10 cellular contexts compared by ENCODE assay signal in the genomic region with DNA sequence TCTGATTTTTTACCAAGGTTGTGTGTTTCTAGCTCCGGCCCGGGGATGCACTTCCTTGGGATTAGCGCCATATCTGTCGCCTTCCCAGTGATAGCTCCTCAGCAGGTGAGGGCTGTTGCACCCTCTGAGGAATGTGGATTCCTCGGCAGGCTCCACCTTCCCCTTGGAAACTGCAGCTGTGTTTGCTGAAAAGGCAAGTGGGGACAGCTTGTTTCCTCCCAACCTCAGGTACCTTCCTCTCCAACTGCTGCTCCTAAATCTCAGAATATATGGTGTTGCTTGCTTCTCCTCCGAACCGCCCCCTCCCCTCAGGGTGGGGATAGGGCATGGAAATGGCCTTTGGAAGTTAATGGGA. TPM values are rescaled to one million over a fixed set of nuclear protein-coding genes. Genes with fewer than 3 reads are reported as not detected.
A peak's percentile ranks its signal among the peaks of the same experiment; 100 is the strongest.
DNase-seq lines count a peak whose midpoint lies in the region; ATAC-seq, FAIRE-seq and TF ChIP-seq lines count a peak whose summit lies in the region.
"Had no signal": no experiment of that assay in that cellular context is flagged by ENCODE, and none has a peak within 500 bp of the region (broad histone marks: within the 10 kb centered on the region; RNA-seq: fewer than 3 reads in every experiment).

No MANE protein-coding gene starts in this region.

- TF ChIP-seq EP300 in stomach (IDR thresholded peaks at IDR 0.05), result no peak

- H3K4me1 ChIP-seq in stomach (peaks cover 9 to 27% (median 20%) of the 10 kb centered on the region in 4 donors), pancreas (peaks cover 0 to 3% (median 0%) of the 10 kb centered on the region in 3 donors), spleen (peaks cover 9 to 30% (median 19%) of the 10 kb centered on the region in 6 donors)

- no peak for FAIRE-seq in pancreas (lab: Jason Lieb, UNC)

- H3K4me3 ChIP-seq in stomach, result peak overlapping the region; percentile 71 to 77 (median 75)
- H3K4me3 ChIP-seq in pancreas, result peak overlapping the region in 2 of 4 donors; percentile 67 to 74
- H3K4me3 ChIP-seq in spleen, result peak overlapping the region in 2 of 8 donors; percentile 67 to 75

- H3K27ac Mint-ChIP-seq in activated T-cell treated with anti-CD3 and anti-CD28 coated beads, Interleukin-2, amount 50 U/mL, for 72 hours, result no peak overlapping the region
- no peak overlapping the region for H3K27ac Mint-ChIP-seq in activated naive CD8-positive, alpha-beta T cell treated with anti-CD3 and anti-CD28 coated beads, Interleukin-2, amount 50 U/mL, for 24 hours

- H3K27me3 Mint-ChIP-seq in activated T-cell treated with anti-CD3 and anti-CD28 coated beads, Interleukin-2, amount 50 U/mL, for 72 hours (ENCODE audit: low read depth), result peaks cover 63% of the 10 kb centered on the region
- H3K27me3 Mint-ChIP-seq in activated naive CD8-positive, alpha-beta T cell treated with anti-CD3 and anti-CD28 coated beads, Interleukin-2, amount 50 U/mL, for 24 hours, result peaks cover 54% of the 10 kb centered on the region

- H3K4me3 Mint-ChIP-seq in activated T-cell treated with anti-CD3 and anti-CD28 coated beads, Interleukin-2, amount 50 U/mL, for 72 hours, result peak overlapping the region; percentile 84 to 87
- peak overlapping the region; percentile 75 for H3K4me3 Mint-ChIP-seq in activated naive CD8-positive, alpha-beta T cell treated with anti-CD3 and anti-CD28 coated beads, Interleukin-2, amount 50 U/mL, for 24 hours

- peak overlapping the region in 2 of 5 donors; percentile 4 to 8 for H3K27ac ChIP-seq in stomach
- H3K27ac ChIP-seq in pancreas, result no peak overlapping the region
- H3K27ac ChIP-seq in spleen, result no peak overlapping the region

- no peaks in the 10 kb centered on the region for H3K9me3 Mint-ChIP-seq in activated T-cell treated with anti-CD3 and anti-CD28 coated beads, Interleukin-2, amount 50 U/mL, for 72 hours
- no peaks in the 10 kb centered on the region for H3K9me3 Mint-ChIP-seq in activated naive CD8-positive, alpha-beta T cell treated with anti-CD3 and anti-CD28 coated beads, Interleukin-2, amount 50 U/mL, for 24 hours

- H3K9me3 ChIP-seq in stomach (no peaks in the 10 kb centered on the region), pancreas (no peaks in the 10 kb centered on the region), spleen (no peaks in the 10 kb centered on the region)

- intact Hi-C loops in stomach (cut with DNase I; ENCODE audit: low total_unique reads) (no loop called here), pancreas (cut with DNase I) (no loop called here), spleen (cut with DNase I; ENCODE audit: low total_unique reads) (no loop called here)

- H3K27me3 ChIP-seq in stomach (peaks cover 0 to 28% (median 0%) of the 10 kb centered on the region in 3 donors), pancreas (no peaks in the 10 kb centered on the region), spleen (replicated peaks in 1 of 7) (peaks cover 0 to 71% (median 30%) of the 10 kb centered on the region in 7 donors)

- WGBS in stomach, 5 donors, result 20 to 49% (median 30%) methylated on average over 7 of the region's 7 CpGs
- WGBS in pancreas, 2 donors, result 26 to 42% methylated on average over 7 of the region's 7 CpGs
- WGBS in spleen, 5 donors, result 18 to 41% (median 25%) methylated on average over 7 of the region's 7 CpGs

- no peak for DNase-seq in activated T-cell treated with anti-CD3 and anti-CD28 coated beads, Interleukin-2, amount 50 U/mL, for 72 hours
- DNase-seq in activated T-cell treated with anti-CD3 and anti-CD28 coated beads for 4 hours (no peak), iPS-NIHi7 (ENCODE audit: extremely low spot score) (peak; percentile 68), stomach (peak; percentile 31), 8988T (no peak), pancreas (no peak), spleen (no peak)
- no peak for DNase-seq in activated naive CD8-positive, alpha-beta T cell treated with anti-CD3 and anti-CD28 coated beads, Interleukin-2, amount 50 U/mL, for 24 hours
- DNase-seq: DND-41; stimulated activated CD4-positive, alpha-beta T cell treated with anti-CD3 and anti-CD28 coated beads, Interleukin-2, amount 100 ng/mL, for 48 hours had no signal

- H3K36me3 Mint-ChIP-seq in activated T-cell treated with anti-CD3 and anti-CD28 coated beads, Interleukin-2, amount 50 U/mL, for 72 hours (ENCODE audit: insufficient read depth in 2 of 2), result peaks cover 0 to 5% of the 10 kb centered on the region in 2 donors
- no peaks in the 10 kb centered on the region for H3K36me3 Mint-ChIP-seq in activated naive CD8-positive, alpha-beta T cell treated with anti-CD3 and anti-CD28 coated beads, Interleukin-2, amount 50 U/mL, for 24 hours (ENCODE audit: low read depth)

- H3K4me1 Mint-ChIP-seq in activated T-cell treated with anti-CD3 and anti-CD28 coated beads, Interleukin-2, amount 50 U/mL, for 72 hours (ENCODE audit: low read depth), result peaks cover 23% of the 10 kb centered on the region
- H3K4me1 Mint-ChIP-seq in activated naive CD8-positive, alpha-beta T cell treated with anti-CD3 and anti-CD28 coated beads, Interleukin-2, amount 50 U/mL, for 24 hours, result peaks cover 12% of the 10 kb centered on the region

- TF ChIP-seq POLR2A in stomach (IDR thresholded peaks at IDR 0.05) (no peak), spleen (IDR thresholded peaks at IDR 0.05) (no peak)

- no peak for TF ChIP-seq CTCF in stomach (IDR thresholded peaks at IDR 0.05)
- no peak for TF ChIP-seq CTCF in pancreas (IDR thresholded peaks at IDR 0.05)
- TF ChIP-seq CTCF in spleen (IDR thresholded peaks at IDR 0.05 in 8 of 11, conservative IDR thresholded peaks at IDR 0.05 in 3 of 11), result no peak

- ATAC-seq in activated T-cell treated with anti-CD3 and anti-CD28 coated beads, Interleukin-2, amount 50 U/mL, for 72 hours (replicated peaks in 1 of 2), result no peak
- ATAC-seq in activated naive CD8-positive, alpha-beta T cell treated with anti-CD3 and anti-CD28 coated beads, Interleukin-2, amount 50 U/mL, for 24 hours, result no peak
- no peak for ATAC-seq in pancreas

- H3K36me3 ChIP-seq in stomach (no peaks in the 10 kb centered on the region), pancreas (no peaks in the 10 kb centered on the region), spleen (no peaks in the 10 kb centered on the region)

RNA-seq across cellular contexts. Expression of a gene that starts 1.3 kb away (rescaled TPM):
- under 1 TPM; 0.14 to 0.23 TPM for total RNA-seq in activated T-cell treated with anti-CD3 and anti-CD28 coated beads, Interleukin-2, amount 50 U/mL, for 72 hours
- total RNA-seq in stomach, result 10 to 100 TPM in 1 of 5 donors, 1 to 10 TPM in 2, under 1 TPM in 1, not detected in 1; 0.58 to 13.3 (median 6.1) TPM
- polyA plus RNA-seq in stomach, result 1 to 10 TPM; 1.4 to 2.7 (median 2.1) TPM
- 1 to 10 TPM; 1.3 to 4.9 (median 2.5) TPM for total RNA-seq in pancreas
- 1 to 10 TPM; 1.4 to 3.1 TPM for polyA plus RNA-seq in pancreas
- under 1 TPM in 5 of 7 donors, not detected in 2; 0.17 to 0.79 (median 0.30) TPM for total RNA-seq in spleen
- under 1 TPM; 0.11 to 0.32 (median 0.26) TPM for polyA plus RNA-seq in spleen

Comparison
In these comparisons a context has a peak if more than half of its experiments do, and no peak if none do; other contexts are left out.
1. DNase-seq: peak in iPS-NIHi7 (single experiment) and stomach (single experiment); none in activated T-cell treated with anti-CD3 and anti-CD28 coated beads, Interleukin-2, amount 50 U/mL, for 72 hours (0 of 2), activated T-cell treated with anti-CD3 and anti-CD28 coated beads for 4 hours (single experiment), activated naive CD8-positive, alpha-beta T cell treated with anti-CD3 and anti-CD28 coated beads, Interleukin-2, amount 50 U/mL, for 24 hours (single experiment), 8988T (single experiment), pancreas (0 of 6) and spleen (single experiment).